ENCODE assay signal across 9 cellular contexts in the genomic region with DNA sequence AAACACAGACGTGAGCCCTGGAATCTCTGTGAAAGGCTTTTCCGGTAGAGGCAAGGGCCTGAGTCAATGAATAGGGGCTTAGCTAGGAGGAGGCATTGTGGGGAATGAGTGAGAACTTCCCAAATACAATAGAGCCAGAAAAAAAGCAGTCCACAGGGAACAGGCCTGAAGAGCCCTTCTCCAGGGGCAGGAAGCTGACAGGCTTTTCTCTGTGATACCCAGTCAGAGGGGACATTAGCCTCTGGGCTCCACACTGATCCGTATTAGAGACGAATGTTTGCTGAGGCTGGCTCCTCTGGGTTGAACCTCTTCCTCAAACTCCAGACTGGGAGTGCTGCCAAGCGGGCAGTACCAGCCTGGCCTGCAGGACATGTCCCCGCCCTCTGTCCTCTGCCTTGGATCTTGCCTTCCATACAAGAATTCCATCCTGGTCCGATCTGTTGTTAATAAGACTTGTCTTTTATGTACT. TPM values are rescaled to one million over a fixed set of nuclear protein-coding genes. Genes with fewer than 3 reads are reported as not detected.
DNase-seq lines count a peak whose midpoint lies in the region; ATAC-seq, FAIRE-seq and TF ChIP-seq lines count a peak whose summit lies in the region.
"Had no signal": no experiment of that assay in that cellular context is flagged by ENCODE, and none has a peak within 500 bp of the region (broad histone marks: within the 10 kb centered on the region; RNA-seq: fewer than 3 reads in every experiment).

No MANE protein-coding gene starts in this region.

- H3K27me3 ChIP-seq in astrocyte (ENCODE audit: insufficient read depth, low read length) (no peaks in the 10 kb centered on the region), left lung (no peaks in the 10 kb centered on the region), stomach smooth muscle (ENCODE audit: control insufficient read depth in 1 of 2, insufficient read depth in 2 of 2, low read length in 2 of 2) (no peaks in the 10 kb centered on the region)

- peak; percentile 36 for ATAC-seq in left lung
- no peak for ATAC-seq in HG02798 (IDR thresholded peaks at IDR 0.05; ENCODE audit: poor library complexity, unreplicated experiment)
- no peak for ATAC-seq in GM21423 (IDR thresholded peaks at IDR 0.05; ENCODE audit: unreplicated experiment)

- H3K9me3 Mint-ChIP-seq in activated CD4-positive, alpha-beta T cell treated with anti-CD3 and anti-CD28 coated beads, Interleukin-2, amount 10 ng/mL, durations not matched to agents 7 days and 5 days, result no peaks in the 10 kb centered on the region
- H3K9me3 Mint-ChIP-seq in astrocyte (ENCODE audit: unreplicated experiment), result no peaks in the 10 kb centered on the region

- H3K36me3 ChIP-seq in astrocyte (ENCODE audit: insufficient read depth, low read length) (no peaks in the 10 kb centered on the region), left lung (no peaks in the 10 kb centered on the region), stomach smooth muscle (ENCODE audit: control insufficient read depth in 2 of 2, insufficient read depth in 2 of 2, low read length in 2 of 2) (peaks cover 6 to 16% of the 10 kb centered on the region in 2 donors)

- TF ChIP-seq CTCF in astrocyte (IDR thresholded peaks at IDR 0.05; ENCODE audit: insufficient read depth, low read depth, low read length) (no peak), left lung (IDR thresholded peaks at IDR 0.05) (no peak)

- peaks cover 29% of the 10 kb centered on the region for H3K4me1 ChIP-seq in astrocyte (ENCODE audit: insufficient read depth, low read length)
- H3K4me1 ChIP-seq in left lung, result peaks cover 17 to 40% of the 10 kb centered on the region in 2 donors
- H3K4me1 ChIP-seq in stomach smooth muscle (ENCODE audit: control insufficient read depth, insufficient read depth, low read length), result peaks cover 52% of the 10 kb centered on the region

- FAIRE-seq in astrocyte (lab: Jason Lieb, UNC), result no peak

- peak overlapping the region; percentile 87 for H3K4me2 ChIP-seq in astrocyte (ENCODE audit: low read length)

- peaks cover 3% of the 10 kb centered on the region for H3K36me3 Mint-ChIP-seq in activated CD4-positive, alpha-beta T cell treated with anti-CD3 and anti-CD28 coated beads, Interleukin-2, amount 10 ng/mL, durations not matched to agents 7 days and 5 days (ENCODE audit: low read depth)
- peaks cover 2% of the 10 kb centered on the region for H3K36me3 Mint-ChIP-seq in astrocyte (ENCODE audit: low read depth, unreplicated experiment)

- no peak overlapping the region for H3K4me3 Mint-ChIP-seq in activated CD4-positive, alpha-beta T cell treated with anti-CD3 and anti-CD28 coated beads, Interleukin-2, amount 10 ng/mL, durations not matched to agents 7 days and 5 days
- no peak overlapping the region for H3K4me3 Mint-ChIP-seq in astrocyte (ENCODE audit: unreplicated experiment)

- H2AFZ ChIP-seq in astrocyte (ENCODE audit: low read depth, low read length), result no peak overlapping the region
- H2AFZ ChIP-seq: PC-9 had no signal

- H3K27me3 Mint-ChIP-seq in activated CD4-positive, alpha-beta T cell treated with anti-CD3 and anti-CD28 coated beads, Interleukin-2, amount 10 ng/mL, durations not matched to agents 7 days and 5 days, result no peaks in the 10 kb centered on the region
- H3K27me3 Mint-ChIP-seq in astrocyte (ENCODE audit: low read depth, unreplicated experiment), result peaks cover 8% of the 10 kb centered on the region

- DNase-seq in activated CD4-positive, alpha-beta T cell treated with anti-CD3 and anti-CD28 coated beads, Interleukin-2, amount 10 ng/mL, durations not matched to agents 7 days and 5 days, result no peak
- DNase-seq in activated CD4-positive, alpha-beta T cell treated with anti-CD3 and anti-CD28 coated beads for 4 hours, result no peak
- DNase-seq in astrocyte (ENCODE audit: low read depth), result no peak
- DNase-seq in left lung, result peak in 1 of 2 donors; percentile 84
- DNase-seq in NCI-H1048 (lab: John Stamatoyannopoulos, UW), result no peak

- intact Hi-C loops in left lung (cut with DNase I), result no loop called here

- H3K79me2 ChIP-seq in astrocyte (ENCODE audit: insufficient read depth, low read length), result no peaks in the 10 kb centered on the region

- H4K20me1 ChIP-seq in astrocyte (ENCODE audit: insufficient read depth, low read length), result no peaks in the 10 kb centered on the region

- CTCF ChIA-PET in activated CD4-positive, alpha-beta T cell treated with anti-CD3 and anti-CD28 coated beads, Interleukin-2, amount 10 ng/mL, durations not matched to agents 7 days and 5 days (lab: Charles Lee), result interaction anchor here (0.7 to 1.5 kb wide), 4 partner anchors 12 to 515 kb away, joined by 3 to 6 read pairs (median 3); no protein-coding TSS in a partner anchor

- H3K27ac ChIP-seq in astrocyte (ENCODE audit: low read depth, low read length) (no peak overlapping the region), left lung (peak overlapping the region; percentile 60 to 67), stomach smooth muscle (ENCODE audit: low read length) (peak overlapping the region; percentile 97)
- H3K27ac ChIP-seq: PC-9 had no signal

- H3K9me3 ChIP-seq in astrocyte (ENCODE audit: insufficient read depth, low read depth, low read length) (no peaks in the 10 kb centered on the region), left lung (no peaks in the 10 kb centered on the region), stomach smooth muscle (ENCODE audit: control insufficient read depth in 2 of 2, low read length in 2 of 2) (no peaks in the 10 kb centered on the region)

- POLR2A ChIA-PET in activated CD4-positive, alpha-beta T cell treated with anti-CD3 and anti-CD28 coated beads, Interleukin-2, amount 10 ng/mL, durations not matched to agents 7 days and 5 days (lab: Charles Lee), result interaction anchor here (1.2 to 1.3 kb wide), 2 partner anchors 349 to 362 kb away, joined by 3 read pairs; a partner anchor contains a TSS

- H3K27ac Mint-ChIP-seq in activated CD4-positive, alpha-beta T cell treated with anti-CD3 and anti-CD28 coated beads, Interleukin-2, amount 10 ng/mL, durations not matched to agents 7 days and 5 days, result peak overlapping the region; percentile 99
- H3K27ac Mint-ChIP-seq in astrocyte (ENCODE audit: unreplicated experiment), result peak overlapping the region; percentile 18

- peaks cover 44% of the 10 kb centered on the region for H3K4me1 Mint-ChIP-seq in activated CD4-positive, alpha-beta T cell treated with anti-CD3 and anti-CD28 coated beads, Interleukin-2, amount 10 ng/mL, durations not matched to agents 7 days and 5 days
- peaks cover 19% of the 10 kb centered on the region for H3K4me1 Mint-ChIP-seq in astrocyte (ENCODE audit: low read depth, unreplicated experiment)

- H3K4me3 ChIP-seq in astrocyte (ENCODE audit: insufficient read depth, low read depth, low read length), result no peak overlapping the region
- H3K4me3 ChIP-seq in left lung, result no peak overlapping the region
- peak overlapping the region in 1 of 2 donors; percentile 47 for H3K4me3 ChIP-seq in stomach smooth muscle (ENCODE audit: low read length in 2 of 2)
- H3K4me3 ChIP-seq: PC-9 had no signal

- H3K9ac ChIP-seq in astrocyte (ENCODE audit: low read length) (no peak overlapping the region), stomach smooth muscle (ENCODE audit: low read length in 2 of 2) (peak overlapping the region; percentile 7 to 42)

RNA-seq across cellular contexts. Expression of a gene that starts 2.3 kb away (rescaled TPM):
- total RNA-seq in activated CD4-positive, alpha-beta T cell treated with anti-CD3 and anti-CD28 coated beads, Interleukin-2, amount 10 ng/mL, durations not matched to agents 7 days and 5 days, result 1 to 10 TPM; 9.5 to 9.7 TPM
- total RNA-seq in astrocyte, result 4.0 and 4.9 TPM in 2 replicates
- 10 to 100 TPM; 11.7 to 12.4 TPM for total RNA-seq in left lung

RNA-seq across cellular contexts. Expression of a gene that starts 43.3 kb away (rescaled TPM):
- total RNA-seq in activated CD4-positive, alpha-beta T cell treated with anti-CD3 and anti-CD28 coated beads, Interleukin-2, amount 10 ng/mL, durations not matched to agents 7 days and 5 days, result 1 to 10 TPM; 1.3 to 1.5 TPM
- total RNA-seq in astrocyte (0.05 TPM in 1 of 2 replicates, not detected in the other), left lung (under 1 TPM in 1 of 2 donors, not detected in 1; 0.13 TPM)
- total RNA-seq: PC-9 had no signal
